In the genomic region with DNA sequence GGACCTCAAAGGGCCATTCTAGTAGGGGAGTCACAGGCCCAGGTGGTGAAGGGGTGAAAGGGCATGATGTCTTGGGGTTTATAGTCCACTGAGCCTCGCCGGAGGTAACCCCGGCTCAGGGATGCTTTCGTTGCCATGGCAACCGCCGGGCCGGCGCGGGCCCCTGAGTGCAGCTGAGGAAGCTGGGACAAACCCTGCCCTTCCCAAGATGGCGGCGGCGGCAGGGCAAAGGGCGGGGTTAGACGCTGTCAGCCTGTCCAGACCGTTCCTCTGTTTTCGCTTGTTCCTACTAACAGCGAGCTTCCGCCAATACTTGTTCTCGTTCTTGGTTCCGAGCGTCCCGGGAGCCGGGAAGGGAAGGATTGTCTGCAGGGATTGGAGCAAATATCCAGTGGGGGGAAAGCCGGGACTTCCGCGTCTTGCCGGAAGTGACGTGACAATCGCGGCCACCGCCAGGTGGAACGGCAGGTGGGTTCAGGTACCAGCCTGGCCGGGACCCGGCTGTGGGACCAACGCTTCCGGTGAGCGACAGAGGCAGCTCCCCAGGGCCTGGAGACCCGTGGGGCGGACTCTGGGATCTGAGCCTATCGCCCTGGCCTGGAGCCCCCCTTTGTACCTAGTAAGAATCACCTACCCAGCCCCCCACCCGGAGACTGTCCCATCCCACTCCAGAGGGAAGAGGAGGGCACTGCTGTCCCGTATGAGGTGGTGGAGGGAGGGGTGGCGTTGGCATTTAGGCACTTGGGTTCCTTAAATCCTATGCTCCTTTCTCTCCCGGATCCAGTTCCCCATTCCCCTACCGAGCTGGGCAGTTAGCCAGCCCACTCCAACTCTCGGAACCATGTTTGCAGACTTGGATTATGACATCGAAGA, we compare ENCODE assay signal across 8 cellular contexts. TPM values are rescaled to one million over a fixed set of nuclear protein-coding genes. Genes with fewer than 3 reads are reported as not detected.
A peak's percentile ranks its signal among the peaks of the same experiment; 100 is the strongest.
DNase-seq lines count a peak whose midpoint lies in the region; ATAC-seq, FAIRE-seq and TF ChIP-seq lines count a peak whose summit lies in the region.

Gene PICK1, plus strand, starts transcription at position 436 of the 873 bp plus-strand sequence. Its CDS starts 406 bp downstream, at position 842.

- H3K36me3 ChIP-seq in adrenal gland (replicated peaks in 1 of 2), result peaks cover 0 to 15% of the 10 kb centered on the region in 2 donors
- H3K36me3 ChIP-seq in pancreas, result no peaks in the 10 kb centered on the region
- H3K36me3 ChIP-seq in thymus (ENCODE audit: control insufficient read depth, insufficient read depth), result no peaks in the 10 kb centered on the region

- no peaks in the 10 kb centered on the region for H3K27me3 ChIP-seq in adrenal gland
- H3K27me3 ChIP-seq in pancreas, result no peaks in the 10 kb centered on the region
- no peaks in the 10 kb centered on the region for H3K27me3 ChIP-seq in thymus (ENCODE audit: control insufficient read depth, insufficient read depth)

- peak within 1 kb of the TSS in 3 of 4 donors; percentile 22 to 65 (median 52) for H3K4me3 ChIP-seq in adrenal gland
- H3K4me3 ChIP-seq in pancreas, result peak within 1 kb of the TSS; percentile 39 to 73 (median 65)
- H3K4me3 ChIP-seq in thymus (ENCODE audit: low read length), result peak within 1 kb of the TSS; percentile 69

- peak in 1 of 2 donors; percentile 4 for TF ChIP-seq POLR2A in adrenal gland (IDR thresholded peaks at IDR 0.05)

- peak; percentile 84 for DNase-seq in 8988T
- DNase-seq in NCI-H1092 treated with DMSO at 0.1 percent for 48 hours (lab: John Stamatoyannopoulos, UW), result peak; percentile 87
- peak; percentile 85 to 98 (median 94) for DNase-seq in adrenal gland
- DNase-seq in cardiac septum (ENCODE audit: low spot score), result peak; percentile 92
- peak; percentile 84 to 97 (median 90) for DNase-seq in pancreas

- intact Hi-C loops in T-helper 1 cell treated with Interleukin-12 subunit alpha and Interleukin-12 subunit beta and Interleukin-4 antibody, amounts not matched to agents 30 ng/mL and 1 ng/mL, for 36 hours (cut with micrococcal nuclease), result loop anchor here (1.0 to 5.0 kb wide), 4 partner anchors 124 to 513 kb away; partner anchors contain the start of genes DDX17, DMC1, PLA2G6 and TMEM184B
- intact Hi-C loops in adrenal gland (cut with DNase I) (loop anchor here in 1 of 2 donors (10.0 kb wide), 1 partner anchor 298 kb away; no protein-coding TSS in a partner anchor), cardiac septum (cut with DNase I) (loop anchor here (1.0 to 10.0 kb wide), 2 partner anchors 10 to 408 kb away; partner anchors contain the start of gene KDELR3), pancreas (cut with DNase I) (loop anchor here in 1 of 3 donors (10.0 kb wide), 1 partner anchor 528 kb away; no protein-coding TSS in a partner anchor)

- no peak for FAIRE-seq in pancreas (lab: Jason Lieb, UNC)

- ATAC-seq in GM19023 (IDR thresholded peaks at IDR 0.05; ENCODE audit: unreplicated experiment) (peak; percentile 59), pancreas (peak; percentile 89 to 95 (median 92))

- H3K9me3 ChIP-seq in adrenal gland (replicated peaks in 1 of 3) (no peaks in the 10 kb centered on the region), pancreas (no peaks in the 10 kb centered on the region), thymus (ENCODE audit: control insufficient read depth) (no peaks in the 10 kb centered on the region)

- TF ChIP-seq CTCF in adrenal gland (IDR thresholded peaks at IDR 0.05), result peak in 3 of 6 experiments; percentile 16 to 32 (median 23)
- TF ChIP-seq CTCF in pancreas (IDR thresholded peaks at IDR 0.05), result no peak

- peak within 1 kb of the TSS; percentile 60 to 88 (median 84) for H3K27ac ChIP-seq in adrenal gland
- peak within 1 kb of the TSS; percentile 66 to 87 (median 79) for H3K27ac ChIP-seq in pancreas
- H3K27ac ChIP-seq in thymus (ENCODE audit: low read depth), result peak within 1 kb of the TSS; percentile 64

- WGBS in adrenal gland, 4 donors, result 1 to 7% (median 2%) methylated on average over 12 to 47 of the region's 47 CpGs
- 1% methylated on average over 46 to 47 of the region's 47 CpGs for WGBS in pancreas, 2 donors
- 4% methylated on average over 47 of the region's 47 CpGs for WGBS in thymus

- H3K4me1 ChIP-seq in adrenal gland (replicated peaks in 1 of 2) (peaks cover 0 to 10% of the 10 kb centered on the region in 2 donors), pancreas (peaks cover 0 to 3% (median 0%) of the 10 kb centered on the region in 3 donors), thymus (ENCODE audit: control insufficient read depth, insufficient read depth, low read length) (peaks cover 2% of the 10 kb centered on the region)

RNA-seq across cellular contexts. Expression of gene PICK1, which starts in this region (rescaled TPM):
- total RNA-seq in T-helper 1 cell treated with Interleukin-12 subunit alpha and Interleukin-12 subunit beta and Interleukin-4 antibody, amounts not matched to agents 30 ng/mL and 1 ng/mL, for 36 hours, result 10.3 and 13.0 TPM in 2 replicates
- 10 to 100 TPM; 30.6 to 46.7 (median 39.0) TPM for total RNA-seq in adrenal gland
- polyA plus RNA-seq in adrenal gland, result 10 to 100 TPM; 28.7 to 93.6 (median 45.2) TPM
- 19.1 TPM for total RNA-seq in cardiac septum
- 10 to 100 TPM; 12.5 to 25.8 (median 19.1) TPM for total RNA-seq in pancreas
- polyA plus RNA-seq in pancreas, result 10 to 100 TPM; 49.7 to 55.0 TPM
- 24.1 TPM for polyA plus RNA-seq in thymus

Comparison
In these comparisons a context has a peak if more than half of its experiments do, and no peak if none do; other contexts are left out.
1. Peak in every context shown above with its lines: DNase-seq, ATAC-seq, H3K4me3 ChIP-seq and H3K27ac ChIP-seq.